Comparison of ENCODE assay signal across 8 cellular contexts in genomic region chr19:18340237-18340989, GRCh38. TPM values are rescaled to one million over a fixed set of nuclear protein-coding genes. Genes with fewer than 3 reads are reported as not detected.
DNase-seq lines count a peak whose midpoint lies in the region; ATAC-seq and TF ChIP-seq lines count a peak whose summit lies in the region.

PGPEP1 (plus strand) TSS chr19:18340598; CDS start chr19:18340682, 84 bp downstream.

- no peaks in the 10 kb centered on the region for H3K9me3 ChIP-seq in mononuclear cell (ENCODE audit: low read depth, low read length)

- ATAC-seq in HG03378 (IDR thresholded peaks at IDR 0.05; ENCODE audit: unreplicated experiment), result no peak

- H3K4me3 ChIP-seq in HFF-Myc (replicated peaks; ENCODE audit: low read depth, low read length) (peak within 1 kb of the TSS; percentile 53), mononuclear cell (ENCODE audit: low read length) (peak within 1 kb of the TSS; percentile 68)

- no peaks in the 10 kb centered on the region for H3K27me3 ChIP-seq in mononuclear cell (ENCODE audit: insufficient read depth, low read length)

- peaks cover 35% of the 10 kb centered on the region for H3K4me1 ChIP-seq in mononuclear cell (ENCODE audit: insufficient read depth, low read length)

- TF ChIP-seq CTCF in HFF-Myc (IDR thresholded peaks at IDR 0.05; ENCODE audit: low read depth, low read length, missing control alignments), result no peak

- DNase-seq in EL, result peak; percentile 68
- no peak for DNase-seq in HFF-Myc (ENCODE audit: extremely low read depth, low read depth)
- DNase-seq in NOMO-1 treated with DMSO at 0.1 percent for 48 hours (lab: John Stamatoyannopoulos, UW; ENCODE audit: unreplicated experiment), result peak; percentile 56
- peak; percentile 31 for DNase-seq in activated T-cell treated with anti-CD3 and anti-CD28 coated beads for 1 hour (ENCODE audit: low read depth)
- peak; percentile 71 for DNase-seq in epidermal melanocyte (ENCODE audit: insufficient read length, low spot score)
- DNase-seq in stimulated activated CD8-positive, alpha-beta memory T cell treated with anti-CD3 and anti-CD28 coated beads, Interleukin-4, amount 100 ng/mL, for 1 hour (ENCODE audit: low read depth in 2 of 2, low spot score in 1 of 2), result peak; percentile 22 to 39

RNA-seq across cellular contexts. Expression of gene PGPEP1, which starts in this region (rescaled TPM):
- 21.4 TPM for total RNA-seq in mononuclear cell
